In genomic region chr10:62514079-62514693, GRCh38 we compare ENCODE assay signal across 1 cellular context.
TF ChIP-seq lines count a peak whose summit lies in the region.

No MANE protein-coding gene starts in this region.

TF ChIP-seq in GM23338, 12 proteins besides CTCF, POLR2A, EP300 and RAD21:
- TF ChIP-seq REST (IDR thresholded peaks at IDR 0.05; ENCODE audit: unreplicated experiment) (no peak), STAT1 (IDR thresholded peaks at IDR 0.05; ENCODE audit: unreplicated experiment) (no peak), EZH2 (IDR thresholded peaks at IDR 0.05; ENCODE audit: low read depth, unreplicated experiment) (no peak), ETS1 (IDR thresholded peaks at IDR 0.05) (no peak), POLR2AphosphoS5 (IDR thresholded peaks at IDR 0.05; ENCODE audit: low read depth) (no peak), EZH2phosphoT487 (IDR thresholded peaks at IDR 0.05; ENCODE audit: unreplicated experiment) (no peak), ZNF462 (CRISPR knock-in tag; IDR thresholded peaks at IDR 0.05) (no peak)
